In genomic region chr17:39352986-39353385, GRCh38 we compare ENCODE assay signal across 17 cellular contexts.
"Had no signal": no experiment of that assay in that cellular context is flagged by ENCODE, and none has a peak within 500 bp of the region (broad histone marks: within the 10 kb centered on the region; RNA-seq: fewer than 3 reads in every experiment).

No MANE protein-coding gene starts in this region.

- H3K4me1 ChIP-seq: uterus had no signal

- H3K27ac ChIP-seq: epithelial cell of prostate, esophagus muscularis mucosa, left lung, lower lobe of right lung, tibial artery, upper lobe of left lung, uterus had no signal

- DNase-seq: effector memory CD8-positive, alpha-beta T cell; heart left ventricle; hypothalamus; islet precursor cell; left lung; lower lobe of right lung; natural killer cell; pancreas; stimulated activated CD4-positive, alpha-beta T cell treated with anti-CD3 and anti-CD28 coated beads, Interleukin-2, amount 100 ng/mL, for 48 hours; stimulated activated naive CD4-positive, alpha-beta T cell treated with Interleukin-2 at 50 U/mL for 16 hours; tibial artery; upper lobe of left lung; uterus had no signal

- H3K4me3 ChIP-seq: esophagus muscularis mucosa, heart left ventricle, left lung, lower lobe of right lung, pancreas, smooth muscle cell, tibial artery, upper lobe of left lung, uterus had no signal

- H3K27me3 ChIP-seq: esophagus muscularis mucosa, heart left ventricle, left lung, pancreas, tibial artery, upper lobe of left lung, uterus had no signal

- H3K9me3 ChIP-seq: esophagus muscularis mucosa, heart left ventricle, left lung, lower lobe of right lung, pancreas, tibial artery, upper lobe of left lung, uterus had no signal

- H3K4me2 ChIP-seq: smooth muscle cell had no signal

- ATAC-seq: effector memory CD8-positive, alpha-beta T cell; lower lobe of right lung; natural killer cell; right cardiac atrium had no signal

- H3K36me3 ChIP-seq: esophagus muscularis mucosa, heart left ventricle, left lung, lower lobe of right lung, pancreas, tibial artery, upper lobe of left lung, uterus had no signal
